23 cellular contexts compared by ENCODE assay signal in genomic region chr3:184234671-184235380, GRCh38. TPM values are rescaled to one million over a fixed set of nuclear protein-coding genes. Genes with fewer than 3 reads are reported as not detected.
"Had no signal": no experiment of that assay in that cellular context is flagged by ENCODE, and none has a peak within 500 bp of the region (broad histone marks: within the 10 kb centered on the region; RNA-seq: fewer than 3 reads in every experiment).

No MANE protein-coding gene starts in this region.

- DNase-seq: activated CD4-positive, alpha-beta T cell treated with anti-CD3 and anti-CD28 coated beads, Interleukin-2, amount 10 ng/mL, durations not matched to agents 7 days and 5 days; activated CD8-positive, alpha-beta T cell treated with anti-CD3 and anti-CD28 coated beads, Interleukin-2, amount 10 ng/mL, durations not matched to agents 7 days and 5 days; activated naive CD4-positive, alpha-beta T cell treated with anti-CD3 and anti-CD28 coated beads for 36 hours; activated T-cell treated with anti-CD3 and anti-CD28 coated beads, Interleukin-2, amount 50 U/mL, for 24 hours; central memory CD4-positive, alpha-beta T cell; foreskin melanocyte; left ventricle myocardium inferior; naive thymus-derived CD4-positive, alpha-beta T cell; small intestine; stimulated activated CD4-positive, alpha-beta T cell treated with anti-CD3 and anti-CD28 coated beads, Interleukin-15, amount 100 ng/mL, for 24 hours; stimulated activated CD4-positive, alpha-beta T cell treated with anti-CD3 and anti-CD28 coated beads, Interleukin-4, amount 100 ng/mL, for 1 hour; trophoblast cell had no signal

- H3K9me3 Mint-ChIP-seq: activated CD4-positive, alpha-beta T cell treated with anti-CD3 and anti-CD28 coated beads, Interleukin-2, amount 10 ng/mL, durations not matched to agents 7 days and 5 days; activated naive CD4-positive, alpha-beta T cell treated with anti-CD3 and anti-CD28 coated beads for 36 hours; activated T-cell treated with anti-CD3 and anti-CD28 coated beads, Interleukin-2, amount 50 U/mL, for 24 hours; activated T-helper 2 cell treated with anti-CD3 and anti-CD28 coated beads, Interferon-gamma antibody, Interleukin-2, Interleukin-4, amounts not matched to agents 10 μg/mL and 5 μg/mL and 100 μg/mL, durations not matched to agents 14 hours and 24 hours and 36 hours had no signal

- H3K27ac ChIP-seq: brain microvascular endothelial cell, left ventricle myocardium inferior, neural progenitor cell, psoas muscle, stomach, vagina had no signal

- H2AFZ ChIP-seq: neural progenitor cell had no signal

- H3K4me2 ChIP-seq: neural progenitor cell had no signal

- ATAC-seq: activated CD4-positive, CD25-positive, alpha-beta regulatory T cell treated with anti-CD3 and anti-CD28 coated beads, Interleukin-2, amount 50 U/mL, for 24 hours; activated CD8-positive, alpha-beta T cell treated with anti-CD3 and anti-CD28 coated beads, Interleukin-2, amount 10 ng/mL, durations not matched to agents 7 days and 5 days; mucosa of descending colon; naive thymus-derived CD4-positive, alpha-beta T cell; right cardiac atrium had no signal

- H3K4me3 ChIP-seq: left ventricle myocardium inferior, mucosa of descending colon, neural progenitor cell, psoas muscle, stomach, vagina had no signal

- H3K9me3 ChIP-seq: left ventricle myocardium inferior, mucosa of descending colon, psoas muscle, stomach, vagina had no signal

- H3K36me3 ChIP-seq: brain microvascular endothelial cell, left ventricle myocardium inferior, neural progenitor cell, stomach, vagina had no signal

- H3K9ac ChIP-seq: neural progenitor cell had no signal

- H3K27ac Mint-ChIP-seq: activated CD4-positive, alpha-beta T cell treated with anti-CD3 and anti-CD28 coated beads, Interleukin-2, amount 10 ng/mL, durations not matched to agents 7 days and 5 days; activated CD8-positive, alpha-beta T cell treated with anti-CD3 and anti-CD28 coated beads, Interleukin-2, amount 10 ng/mL, durations not matched to agents 7 days and 5 days; activated naive CD4-positive, alpha-beta T cell treated with anti-CD3 and anti-CD28 coated beads for 36 hours; activated T-cell treated with anti-CD3 and anti-CD28 coated beads, Interleukin-2, amount 50 U/mL, for 24 hours; activated T-helper 2 cell treated with anti-CD3 and anti-CD28 coated beads, Interferon-gamma antibody, Interleukin-2, Interleukin-4, amounts not matched to agents 10 μg/mL and 5 μg/mL and 100 μg/mL, durations not matched to agents 14 hours and 24 hours and 36 hours; naive thymus-derived CD4-positive, alpha-beta T cell; neural progenitor cell had no signal

- H3K4me1 ChIP-seq: psoas muscle had no signal

- H3K36me3 Mint-ChIP-seq: naive thymus-derived CD4-positive, alpha-beta T cell; neural progenitor cell had no signal

- H3K4me3 Mint-ChIP-seq: activated CD4-positive, alpha-beta T cell treated with anti-CD3 and anti-CD28 coated beads, Interleukin-2, amount 10 ng/mL, durations not matched to agents 7 days and 5 days; activated CD8-positive, alpha-beta T cell treated with anti-CD3 and anti-CD28 coated beads, Interleukin-2, amount 10 ng/mL, durations not matched to agents 7 days and 5 days; activated naive CD4-positive, alpha-beta T cell treated with anti-CD3 and anti-CD28 coated beads for 36 hours; activated T-cell treated with anti-CD3 and anti-CD28 coated beads, Interleukin-2, amount 50 U/mL, for 24 hours; naive thymus-derived CD4-positive, alpha-beta T cell; neural progenitor cell had no signal

RNA-seq across cellular contexts. Expression of gene VWA5B2, which starts 5.4 kb away (rescaled TPM):
- total RNA-seq: activated CD4-positive, alpha-beta T cell treated with anti-CD3 and anti-CD28 coated beads, Interleukin-2, amount 10 ng/mL, durations not matched to agents 7 days and 5 days; activated CD8-positive, alpha-beta T cell treated with anti-CD3 and anti-CD28 coated beads, Interleukin-2, amount 10 ng/mL, durations not matched to agents 7 days and 5 days; activated naive CD4-positive, alpha-beta T cell treated with anti-CD3 and anti-CD28 coated beads for 36 hours; aorta; left ventricle myocardium inferior; naive thymus-derived CD4-positive, alpha-beta T cell; right cardiac atrium had no signal

RNA-seq across cellular contexts. Expression of gene CAMK2N2, which starts 26.5 kb away (rescaled TPM):
- total RNA-seq: activated CD4-positive, alpha-beta T cell treated with anti-CD3 and anti-CD28 coated beads, Interleukin-2, amount 10 ng/mL, durations not matched to agents 7 days and 5 days; activated CD8-positive, alpha-beta T cell treated with anti-CD3 and anti-CD28 coated beads, Interleukin-2, amount 10 ng/mL, durations not matched to agents 7 days and 5 days; activated naive CD4-positive, alpha-beta T cell treated with anti-CD3 and anti-CD28 coated beads for 36 hours; naive thymus-derived CD4-positive, alpha-beta T cell; psoas muscle; stomach; vagina had no signal

RNA-seq across cellular contexts. Expression of gene ECE2, which starts 41.0 kb away (rescaled TPM):
- total RNA-seq: activated CD4-positive, alpha-beta T cell treated with anti-CD3 and anti-CD28 coated beads, Interleukin-2, amount 10 ng/mL, durations not matched to agents 7 days and 5 days; activated CD8-positive, alpha-beta T cell treated with anti-CD3 and anti-CD28 coated beads, Interleukin-2, amount 10 ng/mL, durations not matched to agents 7 days and 5 days; activated naive CD4-positive, alpha-beta T cell treated with anti-CD3 and anti-CD28 coated beads for 36 hours; activated T-helper 2 cell treated with anti-CD3 and anti-CD28 coated beads, Interferon-gamma antibody, Interleukin-2, Interleukin-4, amounts not matched to agents 10 μg/mL and 5 μg/mL and 100 μg/mL, durations not matched to agents 14 hours and 24 hours and 36 hours; aorta; left ventricle myocardium inferior; naive thymus-derived CD4-positive, alpha-beta T cell; osteocyte; psoas muscle had no signal
